8 cellular contexts compared by ENCODE assay signal in the genomic region with DNA sequence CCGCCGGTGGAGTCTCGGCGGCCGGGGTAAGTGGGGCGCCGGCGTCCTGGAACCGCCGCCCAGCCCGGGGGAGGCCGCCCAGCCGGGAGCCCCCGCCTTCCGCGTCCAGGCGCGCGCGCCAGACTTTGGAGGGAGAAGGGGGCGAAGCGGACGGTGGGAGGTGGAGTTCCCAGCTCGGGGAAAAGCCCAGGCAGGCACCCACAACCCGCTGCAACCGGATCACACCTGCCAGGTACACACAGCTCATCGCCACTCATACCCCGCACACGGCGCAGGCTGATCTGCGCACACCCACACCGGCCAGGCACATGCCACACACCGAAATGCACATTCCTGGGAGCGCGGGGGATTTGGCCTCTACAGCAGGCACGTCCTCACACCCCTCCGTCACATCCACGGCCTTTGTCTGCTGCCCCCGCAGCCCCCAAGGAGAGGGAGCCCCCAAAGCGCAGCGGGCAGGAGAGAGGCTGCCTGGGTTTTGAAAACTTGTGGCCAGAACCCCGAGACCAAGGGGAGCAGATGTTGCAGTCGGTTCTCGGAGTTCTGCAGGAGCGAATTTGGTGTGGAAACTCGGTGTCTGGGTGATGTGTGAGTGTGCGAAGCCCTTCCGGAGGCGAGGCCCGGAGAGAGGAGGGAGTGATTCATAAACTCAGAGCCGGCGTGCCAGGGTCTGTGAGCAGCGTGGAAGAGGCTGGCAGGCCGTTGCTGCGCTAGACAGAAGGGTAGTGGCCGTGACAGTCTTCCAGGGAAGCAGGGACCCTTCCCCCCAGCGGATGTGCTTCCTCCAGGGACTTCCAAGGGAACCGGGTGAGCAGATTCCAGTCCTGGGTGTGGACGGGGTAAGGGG. TPM values are rescaled to one million over a fixed set of nuclear protein-coding genes. Genes with fewer than 3 reads are reported as not detected.
DNase-seq lines count a peak whose midpoint lies in the region; ATAC-seq and TF ChIP-seq lines count a peak whose summit lies in the region.

No MANE protein-coding gene starts in this region.

- H3K27me3 ChIP-seq in endocrine pancreas (ENCODE audit: control insufficient read depth, insufficient read depth, low read length) (no peaks in the 10 kb centered on the region), stomach smooth muscle (ENCODE audit: control insufficient read depth in 1 of 2, insufficient read depth in 2 of 2, low read length in 2 of 2) (no peaks in the 10 kb centered on the region)

- peak overlapping the region; percentile 58 for H3K4me3 Mint-ChIP-seq in activated CD4-positive, alpha-beta T cell treated with anti-CD3 and anti-CD28 coated beads, Interleukin-2, amount 10 ng/mL, durations not matched to agents 7 days and 5 days
- H3K4me3 Mint-ChIP-seq in mesothelial cell of epicardium, result peak overlapping the region; percentile 97

- CTCF ChIA-PET in activated CD4-positive, alpha-beta T cell treated with anti-CD3 and anti-CD28 coated beads, Interleukin-2, amount 10 ng/mL, durations not matched to agents 7 days and 5 days (lab: Charles Lee), result interaction anchor here (0.5 kb wide), 1 partner anchor 1884 kb away, joined by 3 read pairs; no protein-coding TSS in a partner anchor

- POLR2A ChIA-PET in activated CD4-positive, alpha-beta T cell treated with anti-CD3 and anti-CD28 coated beads, Interleukin-2, amount 10 ng/mL, durations not matched to agents 7 days and 5 days (lab: Charles Lee), result interaction anchor here (0.8 kb wide), 1 partner anchor 44 kb away, joined by 3 read pairs; no protein-coding TSS in a partner anchor

- no peaks in the 10 kb centered on the region for H3K36me3 Mint-ChIP-seq in activated CD4-positive, alpha-beta T cell treated with anti-CD3 and anti-CD28 coated beads, Interleukin-2, amount 10 ng/mL, durations not matched to agents 7 days and 5 days (ENCODE audit: low read depth)
- no peaks in the 10 kb centered on the region for H3K36me3 Mint-ChIP-seq in mesothelial cell of epicardium

- peaks cover 51% of the 10 kb centered on the region for H3K27me3 Mint-ChIP-seq in activated CD4-positive, alpha-beta T cell treated with anti-CD3 and anti-CD28 coated beads, Interleukin-2, amount 10 ng/mL, durations not matched to agents 7 days and 5 days
- no peaks in the 10 kb centered on the region for H3K27me3 Mint-ChIP-seq in mesothelial cell of epicardium (ENCODE audit: low read depth)

- no peak for TF ChIP-seq CTCF in mesothelial cell of epicardium (IDR thresholded peaks at IDR 0.05; ENCODE audit: unreplicated experiment)

- no peaks in the 10 kb centered on the region for H3K4me1 ChIP-seq in endocrine pancreas (ENCODE audit: control insufficient read depth, insufficient read depth, low read length)
- H3K4me1 ChIP-seq in stomach smooth muscle (ENCODE audit: control insufficient read depth, insufficient read depth, low read length), result peaks cover 57% of the 10 kb centered on the region

- H3K9ac ChIP-seq in endocrine pancreas (ENCODE audit: control insufficient read depth, insufficient read depth, low read length), result peak overlapping the region; percentile 31
- peak overlapping the region; percentile 61 to 91 for H3K9ac ChIP-seq in stomach smooth muscle (ENCODE audit: low read length in 2 of 2)

- no peak for ATAC-seq in HG03039 (IDR thresholded peaks at IDR 0.05; ENCODE audit: unreplicated experiment)

- no peak overlapping the region for H3K4me3 ChIP-seq in endocrine pancreas (ENCODE audit: control insufficient read depth, insufficient read depth, low read length)
- H3K4me3 ChIP-seq in stomach smooth muscle (ENCODE audit: low read length in 2 of 2), result peak overlapping the region; percentile 85 to 96

- peaks cover 7% of the 10 kb centered on the region for H3K4me1 Mint-ChIP-seq in activated CD4-positive, alpha-beta T cell treated with anti-CD3 and anti-CD28 coated beads, Interleukin-2, amount 10 ng/mL, durations not matched to agents 7 days and 5 days
- H3K4me1 Mint-ChIP-seq in mesothelial cell of epicardium, result peaks cover 42% of the 10 kb centered on the region

- H3K27ac Mint-ChIP-seq in activated CD4-positive, alpha-beta T cell treated with anti-CD3 and anti-CD28 coated beads, Interleukin-2, amount 10 ng/mL, durations not matched to agents 7 days and 5 days, result no peak overlapping the region
- peak overlapping the region; percentile 52 for H3K27ac Mint-ChIP-seq in mesothelial cell of epicardium

- H3K27ac ChIP-seq in stomach smooth muscle (ENCODE audit: low read length), result peak overlapping the region; percentile 95

- DNase-seq in HT1080 (ENCODE audit: low read depth), result peak; percentile 74
- DNase-seq in activated CD4-positive, alpha-beta T cell treated with anti-CD3 and anti-CD28 coated beads, Interleukin-2, amount 10 ng/mL, durations not matched to agents 7 days and 5 days, result peak; percentile 13
- DNase-seq in mesothelial cell of epicardium (ENCODE audit: low spot score in 2 of 2, unreplicated experiment in 2 of 2), result peak in 1 of 2 experiments; percentile 60
- no peak for DNase-seq in SK-N-DZ (ENCODE audit: low spot score)
- DNase-seq in KG1 (lab: John Stamatoyannopoulos, UW), result no peak

- H3K36me3 ChIP-seq in endocrine pancreas (ENCODE audit: control insufficient read depth, insufficient read depth, low read length) (no peaks in the 10 kb centered on the region), stomach smooth muscle (ENCODE audit: control insufficient read depth in 2 of 2, insufficient read depth in 2 of 2, low read length in 2 of 2) (no peaks in the 10 kb centered on the region)

- H3K9me3 Mint-ChIP-seq in activated CD4-positive, alpha-beta T cell treated with anti-CD3 and anti-CD28 coated beads, Interleukin-2, amount 10 ng/mL, durations not matched to agents 7 days and 5 days, result no peaks in the 10 kb centered on the region
- H3K9me3 Mint-ChIP-seq in mesothelial cell of epicardium, result no peaks in the 10 kb centered on the region

- no peaks in the 10 kb centered on the region for H3K9me3 ChIP-seq in endocrine pancreas (ENCODE audit: control insufficient read depth, low read length)
- H3K9me3 ChIP-seq in stomach smooth muscle (ENCODE audit: control insufficient read depth in 2 of 2, low read length in 2 of 2), result no peaks in the 10 kb centered on the region

RNA-seq across cellular contexts. Expression of gene CHST3, which starts 0.7 kb away (rescaled TPM):
- 20.7 and 23.6 TPM in 2 replicates for total RNA-seq in HT1080 (2014; rRNA removed; shearing (Covaris generic))
- polyA plus RNA-seq in HT1080 (2015; cell fraction: cytosol; rRNA removed), result 6.5 and 7.0 TPM in 2 replicates
- 9.1 and 9.4 TPM in 2 replicates for polyA plus RNA-seq in HT1080 (2015; cell fraction: nucleus; rRNA removed)
- under 1 TPM; 0.02 TPM for total RNA-seq in activated CD4-positive, alpha-beta T cell treated with anti-CD3 and anti-CD28 coated beads, Interleukin-2, amount 10 ng/mL, durations not matched to agents 7 days and 5 days
- total RNA-seq in mesothelial cell of epicardium, result 26.2 to 27.6 TPM (median 26.3 TPM) in 3 replicates
- polyA plus RNA-seq in SK-N-DZ (2014; cell fraction: cytosol; rRNA removed), result 0.85 and 1.9 TPM in 2 replicates
- 0.63 and 0.91 TPM in 2 replicates for polyA plus RNA-seq in SK-N-DZ (2014; cell fraction: nucleus; rRNA removed)

Comparison
In these comparisons a context has a peak if more than half of its experiments do, and no peak if none do; other contexts are left out.
1. DNase-seq: peak in HT1080 (single experiment) and activated CD4-positive, alpha-beta T cell treated with anti-CD3 and anti-CD28 coated beads, Interleukin-2, amount 10 ng/mL, durations not matched to agents 7 days and 5 days (single experiment); none in SK-N-DZ (single experiment) and KG1 (single experiment).
2. RNA of gene CHST3, which starts 0.7 kb away (total RNA-seq): 26.2 to 27.6 TPM in mesothelial cell of epicardium and 20.7 to 23.6 TPM in HT1080; 0.02 TPM in activated CD4-positive, alpha-beta T cell treated with anti-CD3 and anti-CD28 coated beads, Interleukin-2, amount 10 ng/mL, durations not matched to agents 7 days and 5 days; every median in the first group is over 10 times any median in the second.